Comparison of ENCODE assay signal across 1 cellular context in genomic region chr21:44326716-44327602, GRCh38.
TF ChIP-seq lines count a peak whose summit lies in the region.

No MANE protein-coding gene starts in this region.

TF ChIP-seq in HEK293, 187 proteins besides CTCF, POLR2A, EP300 and RAD21 (continued from another document):
- TF ChIP-seq HIC1 (tag by site-specific recombination; IDR thresholded peaks at IDR 0.05) (no peak), ATF2 (tag by site-specific recombination; IDR thresholded peaks at IDR 0.05; ENCODE audit: low read depth) (no peak), PRDM10 (tag by site-specific recombination; IDR thresholded peaks at IDR 0.05) (no peak), ZNF473 (tag by site-specific recombination; IDR thresholded peaks at IDR 0.05) (no peak), ZNF341 (tag by site-specific recombination; IDR thresholded peaks at IDR 0.05; ENCODE audit: low read depth) (no peak), SCRT1 (tag by site-specific recombination; IDR thresholded peaks at IDR 0.05; ENCODE audit: borderline replicate concordance) (no peak), ZNF571 (tag by site-specific recombination; IDR thresholded peaks at IDR 0.05) (no peak), ZNF610 (tag by site-specific recombination; IDR thresholded peaks at IDR 0.05; ENCODE audit: borderline replicate concordance) (no peak), ZNF830 (tag by site-specific recombination; IDR thresholded peaks at IDR 0.05; ENCODE audit: low read depth) (no peak), ZNF274 (IDR thresholded peaks at IDR 0.05; ENCODE audit: low read length) (no peak), ZNF274 (tag by site-specific recombination; IDR thresholded peaks at IDR 0.05; ENCODE audit: borderline replicate concordance) (no peak), ZNF639 (tag by site-specific recombination; IDR thresholded peaks at IDR 0.05) (no peak), ZNF292 (tag by site-specific recombination; IDR thresholded peaks at IDR 0.05; ENCODE audit: borderline replicate concordance, low read depth) (no peak), KLF17 (tag by site-specific recombination; IDR thresholded peaks at IDR 0.05) (no peak), YY1 (tag by site-specific recombination; IDR thresholded peaks at IDR 0.05) (no peak), ZBTB44 (tag by site-specific recombination; IDR thresholded peaks at IDR 0.05) (no peak), ZBTB26 (tag by site-specific recombination; optimal IDR thresholded peaks at IDR 0.05) (no peak), GFI1B (tag by site-specific recombination; IDR thresholded peaks at IDR 0.05) (no peak), KLF1 (tag by site-specific recombination; IDR thresholded peaks at IDR 0.05) (peak; percentile 14; the same call in 1 of the 2 replicates), ZNF155 (tag by site-specific recombination; IDR thresholded peaks at IDR 0.05) (no peak), ZNF426 (tag by site-specific recombination; IDR thresholded peaks at IDR 0.05) (no peak), ZNF629 (tag by site-specific recombination; IDR thresholded peaks at IDR 0.05) (no peak), ZNF140 (tag by site-specific recombination; IDR thresholded peaks at IDR 0.05) (no peak), ZNF645 (tag by site-specific recombination; IDR thresholded peaks at IDR 0.05) (no peak), ZNF529 (tag by site-specific recombination; IDR thresholded peaks at IDR 0.05; ENCODE audit: insufficient replicate concordance) (no peak), WT1 (tag by site-specific recombination; IDR thresholded peaks at IDR 0.05) (no peak), PATZ1 (tag by site-specific recombination; IDR thresholded peaks at IDR 0.05) (peak; percentile 26; the same call in 1 of the 2 replicates), GLIS2 (tag by site-specific recombination; IDR thresholded peaks at IDR 0.05) (0 out of 2 replicates have a peak, but pooled peaks have one; percentile 15), ZNF768 (tag by site-specific recombination; IDR thresholded peaks at IDR 0.05) (no peak)
